ENCODE assay signal across 9 cellular contexts in the genomic region with DNA sequence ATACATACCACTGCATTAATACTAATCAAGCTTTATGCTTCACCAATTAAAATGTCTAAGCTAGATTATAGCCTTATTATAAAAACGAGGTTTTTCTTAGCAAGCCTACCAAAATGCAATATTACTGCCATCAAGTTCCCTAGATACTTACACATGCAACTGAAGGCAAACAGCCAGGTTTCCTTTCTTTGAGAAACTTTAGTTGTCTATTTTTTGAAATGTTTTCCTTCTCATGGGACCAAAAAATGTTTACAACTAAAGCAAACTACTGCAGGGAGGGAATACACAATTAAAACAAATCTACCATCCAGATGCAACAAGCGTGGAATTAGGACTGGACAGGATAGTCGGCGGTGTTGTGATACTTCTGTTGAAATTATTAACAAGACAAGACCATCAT.
DNase-seq lines count a peak whose midpoint lies in the region; ATAC-seq and TF ChIP-seq lines count a peak whose summit lies in the region.
"Had no signal": no experiment of that assay in that cellular context is flagged by ENCODE, and none has a peak within 500 bp of the region (broad histone marks: within the 10 kb centered on the region; RNA-seq: fewer than 3 reads in every experiment).

No MANE protein-coding gene starts in this region.

- peaks cover 22% of the 10 kb centered on the region for H3K36me3 Mint-ChIP-seq in nephron (ENCODE audit: low read depth)

- peaks cover 59% of the 10 kb centered on the region for H3K79me2 ChIP-seq in MM.1S (ENCODE audit: low read length)

- H3K9me2 ChIP-seq in MM.1S (replicated peaks; ENCODE audit: insufficient read depth, low read length), result no peaks in the 10 kb centered on the region

- H3K27me3 Mint-ChIP-seq in nephron (ENCODE audit: low read depth), result no peaks in the 10 kb centered on the region

- H3K27ac Mint-ChIP-seq in nephron, result peak overlapping the region; percentile 98 to 100 (median 100)

- H3F3A ChIP-seq in MM.1S (ENCODE audit: insufficient read depth, low read length), result peaks cover 22% of the 10 kb centered on the region; the same call in 1 of the 2 replicates

- no peak for DNase-seq in MM.1S
- no peak for DNase-seq in NCI-H1105 treated with DMSO at 0.1 percent for 48 hours (lab: John Stamatoyannopoulos, UW)
- no peak for DNase-seq in OCI-M1 (lab: John Stamatoyannopoulos, UW)
- no peak for DNase-seq in activated gamma-delta T cell treated with Interleukin-2 at 50 U/mL for 16 hours
- DNase-seq: NCI-H345 had no signal

- H3K36me3 ChIP-seq in BLaER1 (peaks cover 27% of the 10 kb centered on the region; the same call in 1 of the 2 replicates), MM.1S (replicated peaks; ENCODE audit: insufficient read depth, low read length) (0 out of 2 replicates have a peak, but pooled peaks cover 6% of the 10 kb centered on the region), duodenal mucosa (ENCODE audit: control insufficient read depth in 1 of 2, insufficient read depth in 2 of 2, low read length in 2 of 2) (no peaks in the 10 kb centered on the region)

- H3K4me2 ChIP-seq in BLaER1 (peak overlapping the region; percentile 72), MM.1S (ENCODE audit: low read depth, low read length) (peak overlapping the region; percentile 78)

- peaks cover 31% of the 10 kb centered on the region for H3K4me1 ChIP-seq in BLaER1
- H3K4me1 ChIP-seq in MM.1S (ENCODE audit: low read length), result peaks cover 30% of the 10 kb centered on the region
- peaks cover 5 to 37% of the 10 kb centered on the region in 2 donors for H3K4me1 ChIP-seq in duodenal mucosa (ENCODE audit: control insufficient read depth in 1 of 2, insufficient read depth in 2 of 2, low read length in 2 of 2)

- H3K27ac ChIP-seq in BLaER1 (peak overlapping the region; percentile 100; the same call in 1 of the 2 replicates), MM.1S (ENCODE audit: low read length) (no peak overlapping the region), duodenal mucosa (ENCODE audit: low read depth, low read length) (no peak overlapping the region)

- H3K4me3 ChIP-seq in BLaER1 (peak overlapping the region; percentile 82), MM.1S (ENCODE audit: low read length) (peak overlapping the region; percentile 66), duodenal mucosa (ENCODE audit: low read depth in 1 of 2, low read length in 2 of 2) (peak overlapping the region; percentile 87 to 88)

- H3K9me3 ChIP-seq in BLaER1 (no peaks in the 10 kb centered on the region), MM.1S (replicated peaks; ENCODE audit: insufficient read depth, low read length) (no peaks in the 10 kb centered on the region), duodenal mucosa (ENCODE audit: control insufficient read depth in 1 of 2, low read length in 2 of 2) (no peaks in the 10 kb centered on the region)

- H3K9ac ChIP-seq in BLaER1 (peak overlapping the region; percentile 100), MM.1S (ENCODE audit: low read length) (peak overlapping the region; percentile 99; the same call in 1 of the 2 replicates), duodenal mucosa (ENCODE audit: low read depth in 1 of 2, low read length in 2 of 2) (peak overlapping the region; percentile 11 to 60)

- H3K4me3 Mint-ChIP-seq in nephron, result peak overlapping the region; percentile 98 to 100 (median 99)

- H3K4me1 Mint-ChIP-seq in nephron, result peaks cover 37% of the 10 kb centered on the region

- H2AFZ ChIP-seq in MM.1S (ENCODE audit: low read length), result no peak overlapping the region

- H4K20me1 ChIP-seq in BLaER1 (peaks cover 54% of the 10 kb centered on the region), MM.1S (ENCODE audit: insufficient read depth, low read length) (peaks cover 32% of the 10 kb centered on the region)

- no peak for ATAC-seq in HG03457 (IDR thresholded peaks at IDR 0.05; ENCODE audit: unreplicated experiment)

- H3K9me3 Mint-ChIP-seq in nephron, result no peaks in the 10 kb centered on the region

- H3K27me3 ChIP-seq in BLaER1 (no peaks in the 10 kb centered on the region), MM.1S (replicated peaks; ENCODE audit: insufficient read depth, low read length) (no peaks in the 10 kb centered on the region), duodenal mucosa (ENCODE audit: control insufficient read depth in 1 of 2, insufficient read depth in 2 of 2, low read length in 2 of 2) (no peaks in the 10 kb centered on the region)

- TF ChIP-seq CTCF in MM.1S (IDR thresholded peaks at IDR 0.05; ENCODE audit: low read length) (no peak), nephron (IDR thresholded peaks at IDR 0.05; ENCODE audit: unreplicated experiment in 3 of 3) (no peak)

Comparison
In these comparisons a context has a peak if more than half of its experiments do, and no peak if none do; other contexts are left out.
1. H3K9ac ChIP-seq: peak in every context shown above with its lines; median percentile 100 in BLaER1; 99 in MM.1S; 36 in duodenal mucosa.